6 cellular contexts compared by ENCODE assay signal in genomic region chr15:28228990-28229595, GRCh38.
A peak's percentile ranks its signal among the peaks of the same experiment; 100 is the strongest.
DNase-seq lines count a peak whose midpoint lies in the region; FAIRE-seq and TF ChIP-seq lines count a peak whose summit lies in the region.
"Not testable (repeated sequence)": the region's sequence is repeated elsewhere in the genome, so short reads cannot be mapped to it uniquely, and the experiment has no call there.

No MANE protein-coding gene starts in this region.

- not testable (repeated sequence) for H3K9ac ChIP-seq in endothelial cell of umbilical vein (replicated peaks; ENCODE audit: extremely low read depth, insufficient read depth, low read length)

- H3K27me3 Mint-ChIP-seq in brain: not testable (repeated sequence)

- H3K27ac Mint-ChIP-seq in brain: peak overlapping the region in 3 of 5 experiments; percentile 21 to 91 (median 26)

- BruUV-seq in endothelial cell of umbilical vein (replicated peaks; lab: Mats Ljungman, UMichigan): not testable (repeated sequence)

- H3K27me3 ChIP-seq in endothelial cell of umbilical vein (ENCODE audit: control insufficient read depth in 2 of 2, insufficient read depth in 2 of 2, low read length in 2 of 2): not testable (repeated sequence)

- H4K20me1 ChIP-seq in endothelial cell of umbilical vein (replicated peaks; ENCODE audit: control insufficient read depth, extremely low read depth, insufficient read depth, low read length): not testable (repeated sequence)

- DNase-seq in NCI-H1092 (lab: John Stamatoyannopoulos, UW) (peak; percentile 16), NCI-H1436 treated with DMSO at 0.1 percent for 48 hours (lab: John Stamatoyannopoulos, UW) (peak; percentile 0), NCI-H2171 treated with DMSO at 0.1 percent for 48 hours (lab: John Stamatoyannopoulos, UW) (peak; percentile 9), NCI-H748 treated with DMSO at 0.1 percent for 48 hours (lab: John Stamatoyannopoulos, UW) (peak; percentile 48), endothelial cell of umbilical vein (ENCODE audit: low read depth, low spot score) (peak; percentile 86)

- TF ChIP-seq CTCF in brain (conservative IDR thresholded peaks at IDR 0.05); endothelial cell of umbilical vein (IDR thresholded peaks at IDR 0.05; ENCODE audit: extremely low read depth in 1 of 2, insufficient read depth in 1 of 2, low read depth in 1 of 2, low read length in 2 of 2): not testable (repeated sequence)

- dilution Hi-C loops in endothelial cell of umbilical vein (cut with MboI; ENCODE audit: extremely low pct_ligation_motif_present, low sequenced_read_pairs): not testable (repeated sequence)

- intact Hi-C loops in endothelial cell of umbilical vein (cut with micrococcal nuclease): not testable (repeated sequence)

- not testable (repeated sequence) for H3K27ac ChIP-seq in endothelial cell of umbilical vein (ENCODE audit: insufficient read depth, low read depth, low read length)

- not testable (repeated sequence) for FAIRE-seq in endothelial cell of umbilical vein (lab: Jason Lieb, UNC)

- not testable (repeated sequence) for H3K4me1 ChIP-seq in endothelial cell of umbilical vein (ENCODE audit: control insufficient read depth, extremely low read depth, insufficient read depth, low read length)

- H3K9me3 Mint-ChIP-seq in brain: peaks cover 4 to 18% (median 11%) of the 10 kb centered on the region in 5 experiments

- H3K4me3 Mint-ChIP-seq in brain: not testable (repeated sequence)

- H3K4me3 ChIP-seq in endothelial cell of umbilical vein (replicated peaks in 1 of 3; ENCODE audit: insufficient read depth in 1 of 3, low read depth in 1 of 3, low read length in 3 of 3): not testable (repeated sequence)

- H3K9me1 ChIP-seq in endothelial cell of umbilical vein (replicated peaks; ENCODE audit: control insufficient read depth, extremely low read depth, insufficient read depth, low read length): not testable (repeated sequence)

- H3K4me1 Mint-ChIP-seq in brain: peaks cover 11% of the 10 kb centered on the region

- CTCF ChIA-PET in endothelial cell of umbilical vein (lab: Charles Lee): not testable (repeated sequence)

- not testable (repeated sequence) for TF ChIP-seq POLR2A in endothelial cell of umbilical vein (IDR thresholded peaks at IDR 0.05; ENCODE audit: low read depth, low read length)

- H3K79me2 ChIP-seq in endothelial cell of umbilical vein (ENCODE audit: control insufficient read depth, insufficient read depth, low read length): not testable (repeated sequence)

- H3K36me3 Mint-ChIP-seq in brain: peaks cover 65% of the 10 kb centered on the region

- not testable (repeated sequence) for H2AFZ ChIP-seq in endothelial cell of umbilical vein (ENCODE audit: low read depth, low read length)

- POLR2A ChIA-PET in endothelial cell of umbilical vein (lab: Charles Lee): not testable (repeated sequence)

- not testable (repeated sequence) for H3K36me3 ChIP-seq in endothelial cell of umbilical vein (ENCODE audit: control insufficient read depth in 2 of 2, extremely low read depth in 1 of 2, insufficient read depth in 2 of 2, low read length in 2 of 2)

- H3K9me3 ChIP-seq in endothelial cell of umbilical vein (replicated peaks; ENCODE audit: control insufficient read depth, insufficient read depth, low read length): not testable (repeated sequence)

- H3K4me2 ChIP-seq in endothelial cell of umbilical vein (ENCODE audit: insufficient read depth, low read length): not testable (repeated sequence)

Comparison
In these comparisons a context has a peak if more than half of its experiments do, and no peak if none do; other contexts are left out.
1. DNase-seq: peak in every context shown above with its lines; median percentile 86 in endothelial cell of umbilical vein; 48 in NCI-H748 treated with DMSO at 0.1 percent for 48 hours; 16 in NCI-H1092; 9 in NCI-H2171 treated with DMSO at 0.1 percent for 48 hours; 0 in NCI-H1436 treated with DMSO at 0.1 percent for 48 hours.